Comparison of ENCODE assay signal across 8 cellular contexts in the genomic region with DNA sequence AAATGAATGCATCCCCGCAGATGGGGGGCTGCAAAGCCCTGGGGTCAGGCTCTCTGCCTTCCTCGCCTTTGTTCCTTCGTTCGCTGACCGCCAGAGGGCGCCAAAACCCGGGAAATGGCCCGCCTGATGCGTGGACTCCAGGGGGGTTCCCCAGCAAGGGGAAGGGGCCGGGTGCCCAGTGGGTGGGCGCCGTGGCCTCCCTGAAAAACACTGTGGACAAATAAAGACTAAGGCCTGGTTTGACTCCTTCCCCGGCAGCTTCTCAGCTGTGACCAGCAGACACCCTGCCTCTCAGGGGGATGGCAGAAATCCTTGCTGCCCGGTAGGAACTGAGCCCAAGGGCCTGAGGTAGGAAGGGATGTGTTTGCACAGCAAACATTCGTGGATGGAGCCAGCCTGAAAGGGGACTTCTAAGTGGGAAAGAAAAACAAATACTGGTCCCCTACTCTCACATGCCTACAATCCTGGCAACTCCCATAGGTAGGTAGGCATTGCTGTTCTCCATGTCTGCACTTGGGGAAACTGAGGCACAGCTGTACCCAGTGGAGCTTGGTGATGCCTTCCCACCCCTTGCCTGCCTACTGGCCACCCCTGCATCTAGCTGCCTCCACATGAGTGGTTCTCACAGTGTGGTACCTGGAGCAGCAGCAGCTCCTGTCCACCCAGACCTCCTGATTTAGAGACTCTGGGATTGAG. TPM values are rescaled to one million over a fixed set of nuclear protein-coding genes. Genes with fewer than 3 reads are reported as not detected.
DNase-seq lines count a peak whose midpoint lies in the region; ATAC-seq and TF ChIP-seq lines count a peak whose summit lies in the region.

No MANE protein-coding gene starts in this region.

- ATAC-seq in GM23338 (peak; percentile 37), left cardiac atrium (peak; percentile 24 to 33), GM18870 (IDR thresholded peaks at IDR 0.05; ENCODE audit: unreplicated experiment) (no peak)

- H4K20me1 ChIP-seq in GM23338 (replicated peaks; ENCODE audit: insufficient read depth) (no peaks in the 10 kb centered on the region), SK-N-SH (ENCODE audit: insufficient read depth) (no peaks in the 10 kb centered on the region)

- no peak overlapping the region for H3K27ac Mint-ChIP-seq in GM23338

- no peak overlapping the region for H3K9ac ChIP-seq in SK-N-SH

- CTCF ChIA-PET in SK-N-SH (lab: Yijun Ruan, JAX): interaction anchor here (0.6 to 10.8 kb wide), 48 partner anchors 8 to 571 kb away, joined by 3 to 508 read pairs (median 3); a partner anchor contains a TSS

- H3F3A ChIP-seq in GM23338 (replicated peaks; ENCODE audit: low read depth) (no peaks in the 10 kb centered on the region), SK-N-SH (replicated peaks; ENCODE audit: insufficient read depth) (peaks cover 5% of the 10 kb centered on the region)

- H3K27me3 Mint-ChIP-seq in GM23338 (ENCODE audit: insufficient read depth, low read depth, poor library complexity): peaks cover 17% of the 10 kb centered on the region

- DNase-seq in AG09309 (ENCODE audit: low read depth) (no peak), GM23338 (ENCODE audit: low spot score) (peak; percentile 61), SK-N-SH (peak; percentile 86), left cardiac atrium (peak; percentile 67), NCI-H446 treated with DMSO at 0.1 percent for 48 hours (lab: John Stamatoyannopoulos, UW) (no peak)
- peak; percentile 68 for DNase-seq in activated naive CD4-positive, alpha-beta T cell treated with anti-CD3 and anti-CD28 coated beads, Interleukin-2, amount 50 U/mL, for 16 hours
- DNase-seq in stimulated activated CD4-positive, alpha-beta T cell treated with anti-CD3 and anti-CD28 coated beads, Interleukin-15, amount 100 ng/mL, for 1 hour (ENCODE audit: low read depth in 1 of 2, low spot score in 1 of 2): peak; percentile 47 to 65

- peaks cover 11% of the 10 kb centered on the region; the same call in 1 of the 2 replicates for H3K27me3 ChIP-seq in GM23338 (ENCODE audit: insufficient read depth)
- H3K27me3 ChIP-seq in SK-N-SH (ENCODE audit: insufficient read depth): no peaks in the 10 kb centered on the region

- no peaks in the 10 kb centered on the region for H3K9me2 ChIP-seq in GM23338 (ENCODE audit: insufficient read depth)
- no peaks in the 10 kb centered on the region for H3K9me2 ChIP-seq in SK-N-SH

- H2AFZ ChIP-seq in GM23338 (no peak overlapping the region), SK-N-SH (ENCODE audit: low read depth) (no peak overlapping the region)

- no peak overlapping the region for H3K4me2 ChIP-seq in GM23338
- peak overlapping the region; percentile 67; the same call in 1 of the 2 replicates for H3K4me2 ChIP-seq in SK-N-SH

- no peaks in the 10 kb centered on the region for H3K9me3 Mint-ChIP-seq in GM23338

- intact Hi-C loops in left cardiac atrium (cut with DNase I): loop anchor here (1.0 to 10.0 kb wide), 4 partner anchors 192 to 569 kb away; no protein-coding TSS in a partner anchor

- no peaks in the 10 kb centered on the region for H3K9me3 ChIP-seq in SK-N-SH

- H3K4me1 ChIP-seq in GM23338 (ENCODE audit: insufficient read depth) (peaks cover 4% of the 10 kb centered on the region; the same call in 1 of the 2 replicates), SK-N-SH (ENCODE audit: control insufficient read depth in 1 of 2, insufficient read depth in 2 of 2, low read depth in 1 of 2, low read length in 1 of 2) (peaks cover 0 to 12% of the 10 kb centered on the region in 2 experiments; a peak in 1 of 4 replicates)

- H3K36me3 ChIP-seq in GM23338 (ENCODE audit: insufficient read depth) (no peaks in the 10 kb centered on the region), SK-N-SH (replicated peaks in 1 of 2; ENCODE audit: control insufficient read depth in 1 of 2, insufficient read depth in 2 of 2, low read length in 1 of 2) (no peaks in the 10 kb centered on the region)

- H3K27ac ChIP-seq in GM23338 (ENCODE audit: low read depth) (no peak overlapping the region), SK-N-SH (ENCODE audit: low read depth in 2 of 2, low read length in 1 of 2) (no peak overlapping the region)

- TF ChIP-seq CTCF in AG09309 (IDR thresholded peaks at IDR 0.05; ENCODE audit: control insufficient read depth, insufficient read depth, low read depth, low read length, missing control alignments) (peak; percentile 91), GM23338 (conservative IDR thresholded peaks at IDR 0.05; ENCODE audit: low read depth in 2 of 2) (peak; percentile 89 to 92), SK-N-SH (IDR thresholded peaks at IDR 0.05) (peak; percentile 95)

- 3% methylated on average over 15 of the region's 15 CpGs for WGBS in SK-N-SH (ENCODE audit: low lambda C conversion rate)

- peak; percentile 90 for TF ChIP-seq RAD21 in SK-N-SH (IDR thresholded peaks at IDR 0.05; ENCODE audit: low read length)

- H3K79me2 ChIP-seq in GM23338 (replicated peaks; ENCODE audit: insufficient read depth): no peaks in the 10 kb centered on the region
- H3K79me2 ChIP-seq in SK-N-SH (ENCODE audit: insufficient read depth): no peaks in the 10 kb centered on the region

- peaks cover 2% of the 10 kb centered on the region; the same call in 1 of the 3 replicates for H3K4me1 Mint-ChIP-seq in GM23338

- POLR2A ChIA-PET in SK-N-SH (lab: Yijun Ruan, JAX): interaction anchor here (1.3 to 2.4 kb wide), 2 partner anchors 52 to 58 kb away, joined by 4 to 12 read pairs; a partner anchor contains a TSS

- no peaks in the 10 kb centered on the region for H3K36me3 Mint-ChIP-seq in GM23338 (ENCODE audit: low read depth)

- H3K4me3 Mint-ChIP-seq in GM23338: no peak overlapping the region

- no peak for TF ChIP-seq EP300 in SK-N-SH (IDR thresholded peaks at IDR 0.05; ENCODE audit: borderline replicate concordance in 1 of 2, low read depth in 1 of 2, low read length in 1 of 2)

- no peak overlapping the region for H3K4me3 ChIP-seq in AG09309 (ENCODE audit: control insufficient read depth, low read depth, low read length)
- H3K4me3 ChIP-seq in GM23338: no peak overlapping the region
- H3K4me3 ChIP-seq in SK-N-SH (ENCODE audit: low read depth in 2 of 2, low read length in 1 of 2): peak overlapping the region in 1 of 2 experiments; percentile 36; a peak in 1 of 4 replicates

TF ChIP-seq in GM23338, 12 proteins besides CTCF, POLR2A, EP300 and RAD21 (continues in another document):
- no peak for TF ChIP-seq STAT1 (IDR thresholded peaks at IDR 0.05; ENCODE audit: unreplicated experiment)
- TF ChIP-seq ZNF331 (CRISPR knock-in tag; IDR thresholded peaks at IDR 0.05; ENCODE audit: low read depth): no peak
- TF ChIP-seq, protein P1, sequence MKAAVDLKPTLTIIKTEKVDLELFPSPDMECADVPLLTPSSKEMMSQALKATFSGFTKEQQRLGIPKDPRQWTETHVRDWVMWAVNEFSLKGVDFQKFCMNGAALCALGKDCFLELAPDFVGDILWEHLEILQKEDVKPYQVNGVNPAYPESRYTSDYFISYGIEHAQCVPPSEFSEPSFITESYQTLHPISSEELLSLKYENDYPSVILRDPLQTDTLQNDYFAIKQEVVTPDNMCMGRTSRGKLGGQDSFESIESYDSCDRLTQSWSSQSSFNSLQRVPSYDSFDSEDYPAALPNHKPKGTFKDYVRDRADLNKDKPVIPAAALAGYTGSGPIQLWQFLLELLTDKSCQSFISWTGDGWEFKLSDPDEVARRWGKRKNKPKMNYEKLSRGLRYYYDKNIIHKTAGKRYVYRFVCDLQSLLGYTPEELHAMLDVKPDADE (IDR thresholded peaks at IDR 0.05): no peak
- TF ChIP-seq JUNB (IDR thresholded peaks at IDR 0.05; ENCODE audit: unreplicated experiment): no peak

TF ChIP-seq in SK-N-SH, 30 proteins besides CTCF, POLR2A, EP300 and RAD21:
- TF ChIP-seq TEAD4 (IDR thresholded peaks at IDR 0.05; ENCODE audit: borderline replicate concordance, insufficient read depth): no peak
- TF ChIP-seq SMC3 (IDR thresholded peaks at IDR 0.05; ENCODE audit: low read depth, low read length): peak; percentile 67

RNA-seq across cellular contexts. Expression of a gene that starts 57.7 kb away (rescaled TPM):
- 12.8 and 17.2 TPM in 2 replicates for total RNA-seq in GM23338 (2014; rRNA removed; shearing (Covaris generic))
- polyA plus RNA-seq in GM23338 (2016; fragmentation: Nextera tagmentation; extraction: Ambion mirVana): 8.7 and 9.7 TPM in 2 replicates
- 373 and 455 TPM in 2 replicates for polyA plus RNA-seq in SK-N-SH (2012; rRNA removed)
- 208 and 248 TPM in 2 replicates for polyA plus RNA-seq in SK-N-SH (2012; cell fraction: cytosol; rRNA removed)
- polyA plus RNA-seq in SK-N-SH (2012; cell fraction: nucleus; rRNA removed): 873 and 891 TPM in 2 replicates
- 100 to 1,000 TPM; 126 to 228 TPM for total RNA-seq in left cardiac atrium

Comparison
In these comparisons a context has a peak if more than half of its experiments do, and no peak if none do; other contexts are left out.
1. DNase-seq: peak in GM23338 (single experiment), SK-N-SH (single experiment), activated naive CD4-positive, alpha-beta T cell treated with anti-CD3 and anti-CD28 coated beads, Interleukin-2, amount 50 U/mL, for 16 hours (single experiment), left cardiac atrium (single experiment) and stimulated activated CD4-positive, alpha-beta T cell treated with anti-CD3 and anti-CD28 coated beads, Interleukin-15, amount 100 ng/mL, for 1 hour (2 of 2); none in AG09309 (single experiment) and NCI-H446 treated with DMSO at 0.1 percent for 48 hours (single experiment).
2. Peak in every context shown above with its lines, with median percentiles within 50 percentile points of each other: CTCF ChIP-seq.